In the genomic region with DNA sequence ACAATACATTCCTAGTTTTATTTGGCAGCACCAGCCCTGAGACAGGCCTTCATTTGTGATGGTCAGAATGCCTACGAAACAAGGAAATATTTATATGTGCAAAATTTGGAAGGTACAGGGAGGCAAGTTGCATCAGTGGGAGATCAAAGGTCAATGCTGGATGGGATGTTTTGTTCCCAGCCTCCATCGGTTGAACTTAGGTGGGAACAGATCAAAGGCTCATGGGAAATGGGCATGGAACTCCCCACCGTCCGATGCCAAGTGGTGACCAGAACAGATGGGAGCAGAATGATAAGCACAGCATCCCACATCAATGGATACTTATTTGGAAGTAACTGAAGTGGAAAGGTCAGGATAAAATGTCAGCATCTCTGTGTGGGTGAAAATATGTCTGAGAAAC, we compare ENCODE assay signal across 32 cellular contexts.
"Had no signal": no experiment of that assay in that cellular context is flagged by ENCODE, and none has a peak within 500 bp of the region (broad histone marks: within the 10 kb centered on the region; RNA-seq: fewer than 3 reads in every experiment).

No MANE protein-coding gene starts in this region.

- H3K4me3 ChIP-seq: cardiac muscle cell, K562, SJCRH30, SK-N-MC had no signal

- H3K4me3 Mint-ChIP-seq: activated CD4-positive, alpha-beta T cell treated with anti-CD3 and anti-CD28 coated beads, Interleukin-2, amount 10 ng/mL, durations not matched to agents 7 days and 5 days; activated CD8-positive, alpha-beta memory T cell treated with anti-CD3 and anti-CD28 coated beads, Interleukin-2, amount 10 ng/mL, durations not matched to agents 7 days and 5 days; activated naive CD8-positive, alpha-beta T cell treated with anti-CD3 and anti-CD28 coated beads for 36 hours; central memory CD8-positive, alpha-beta T cell had no signal

- H3K27me3 ChIP-seq: brain microvascular endothelial cell, cardiac muscle cell, SJCRH30 had no signal

- H3K36me3 ChIP-seq: brain microvascular endothelial cell, cardiac muscle cell, SJCRH30, WERI-Rb-1 had no signal

- H3K4me1 Mint-ChIP-seq: central memory CD8-positive, alpha-beta T cell had no signal

- H3K9me3 Mint-ChIP-seq: central memory CD8-positive, alpha-beta T cell had no signal

- DNase-seq: activated CD4-positive, alpha-beta T cell treated with anti-CD3 and anti-CD28 coated beads for 1 hour; activated CD4-positive, alpha-beta T cell treated with anti-CD3 and anti-CD28 coated beads, Interleukin-2, amount 10 ng/mL, durations not matched to agents 7 days and 5 days; activated CD4-positive, alpha-beta T cell treated with anti-CD3 and anti-CD28 coated beads, Interleukin-2, amount 50 U/mL, for 48 hours; activated CD4-positive, CD25-positive, alpha-beta regulatory T cell; activated CD8-positive, alpha-beta memory T cell treated with anti-CD3 and anti-CD28 coated beads for 24 hours; activated CD8-positive, alpha-beta memory T cell treated with anti-CD3 and anti-CD28 coated beads, Interleukin-2, amount 10 ng/mL, durations not matched to agents 7 days and 5 days; activated CD8-positive, alpha-beta memory T cell treated with anti-CD3 and anti-CD28 coated beads, Interleukin-2, amount 50 U/mL, for 48 hours; activated gamma-delta T cell treated with Interleukin-2 at 50 U/mL for 16 hours; activated naive CD4-positive, alpha-beta T cell treated with anti-CD3 and anti-CD28 coated beads, Interleukin-2, amount 50 U/mL, for 16 hours; activated naive CD8-positive, alpha-beta T cell treated with anti-CD3 and anti-CD28 coated beads for 36 hours; amniotic stem cell; aorta; brain microvascular endothelial cell; NCI-H1092 treated with DMSO at 0.1 percent for 48 hours; NCI-H1417; NCI-H146; NCI-H187 treated with DMSO at 0.1 percent for 48 hours; NCI-H2081 treated with DMSO at 0.1 percent for 48 hours; NCI-H226; NCI-H446 treated with DMSO at 0.1 percent for 48 hours; NCI-H524; NCI-H69; NCI-H82; SHP77; SJCRH30; T1000; WERI-Rb-1 had no signal

- FAIRE-seq: K562 had no signal

- H3K27ac Mint-ChIP-seq: activated CD4-positive, alpha-beta T cell treated with anti-CD3 and anti-CD28 coated beads, Interleukin-2, amount 10 ng/mL, durations not matched to agents 7 days and 5 days; activated CD8-positive, alpha-beta memory T cell treated with anti-CD3 and anti-CD28 coated beads, Interleukin-2, amount 10 ng/mL, durations not matched to agents 7 days and 5 days; activated naive CD8-positive, alpha-beta T cell treated with anti-CD3 and anti-CD28 coated beads for 36 hours had no signal

- H3K27ac ChIP-seq: brain microvascular endothelial cell, cardiac muscle cell, SJCRH30, SK-N-MC, WERI-Rb-1 had no signal

- H3K27me3 Mint-ChIP-seq: activated CD4-positive, alpha-beta T cell treated with anti-CD3 and anti-CD28 coated beads, Interleukin-2, amount 10 ng/mL, durations not matched to agents 7 days and 5 days; activated CD8-positive, alpha-beta memory T cell treated with anti-CD3 and anti-CD28 coated beads, Interleukin-2, amount 10 ng/mL, durations not matched to agents 7 days and 5 days had no signal

- H3K9me3 ChIP-seq: SJCRH30 had no signal

- H3K36me3 Mint-ChIP-seq: activated naive CD8-positive, alpha-beta T cell treated with anti-CD3 and anti-CD28 coated beads for 36 hours had no signal

- ATAC-seq: activated CD8-positive, alpha-beta memory T cell treated with anti-CD3 and anti-CD28 coated beads, Interleukin-2, amount 10 ng/mL, durations not matched to agents 7 days and 5 days; K562; Panc1 had no signal
